1 cellular context compared by ENCODE assay signal in the genomic region with DNA sequence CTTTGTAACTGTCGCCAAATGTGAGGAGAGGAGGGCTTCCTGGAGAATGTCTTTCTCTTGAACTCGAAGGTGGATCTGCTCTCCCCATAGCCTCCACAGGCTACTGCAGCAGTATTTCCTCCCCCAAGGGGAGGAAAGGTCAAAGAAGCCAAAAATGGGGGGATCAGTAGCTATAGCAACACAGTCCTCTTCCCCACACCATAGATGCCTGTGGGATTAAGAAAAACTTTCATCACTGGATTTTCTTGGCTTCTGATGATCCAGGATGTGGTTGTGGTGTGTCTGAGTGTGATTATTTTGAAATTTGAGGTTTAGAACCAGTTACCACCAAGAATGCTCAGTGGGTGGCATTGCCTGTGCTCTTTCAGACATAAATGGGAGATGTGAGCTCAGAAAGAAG.
TF ChIP-seq lines count a peak whose summit lies in the region.

No MANE protein-coding gene starts in this region.

TF ChIP-seq in WTC11, 78 proteins besides CTCF, POLR2A, EP300 and RAD21 (continued from another document):
- TF ChIP-seq ZNF281 (CRISPR knock-in tag; IDR thresholded peaks at IDR 0.05) (no peak), SMAD3 (CRISPR knock-in tag; IDR thresholded peaks at IDR 0.05; ENCODE audit: borderline replicate concordance) (no peak), ZNF423 (CRISPR knock-in tag; IDR thresholded peaks at IDR 0.05) (no peak), TCF7 (CRISPR knock-in tag; IDR thresholded peaks at IDR 0.05; ENCODE audit: low read depth) (no peak), USF2 (CRISPR knock-in tag; IDR thresholded peaks at IDR 0.05) (no peak), NFYB (CRISPR knock-in tag; conservative IDR thresholded peaks at IDR 0.05; ENCODE audit: low read depth) (no peak), FOXK1 (CRISPR knock-in tag; IDR thresholded peaks at IDR 0.05) (no peak), ZNF138 (CRISPR knock-in tag; conservative IDR thresholded peaks at IDR 0.05) (no peak), JUN (CRISPR knock-in tag; IDR thresholded peaks at IDR 0.05) (no peak), MXD4 (CRISPR knock-in tag; IDR thresholded peaks at IDR 0.05; ENCODE audit: borderline replicate concordance) (no peak)
TF ChIP-seq in WTC11: peak in this region for 0.
